ENCODE assay signal across 23 cellular contexts in the genomic region with DNA sequence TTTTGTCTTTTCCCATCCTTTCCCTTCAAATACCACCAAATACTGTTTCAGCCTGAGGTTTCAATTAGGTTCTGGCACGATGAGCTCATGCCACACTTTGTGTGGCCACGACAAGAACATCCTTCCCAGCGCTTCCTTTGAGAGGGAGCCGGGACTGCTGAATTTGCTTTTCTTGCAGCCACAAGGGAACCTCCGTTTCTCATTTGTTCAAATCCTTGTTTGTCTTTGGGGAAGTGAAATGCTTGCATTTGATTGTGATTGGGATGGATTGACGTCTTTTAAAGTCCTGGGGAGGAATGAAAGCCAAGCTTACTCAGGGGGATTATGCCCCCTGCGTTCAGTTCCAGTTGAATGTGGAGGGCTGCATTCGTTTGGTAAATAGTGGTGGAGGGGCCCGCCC.
"Had no signal": no experiment of that assay in that cellular context is flagged by ENCODE, and none has a peak within 500 bp of the region (broad histone marks: within the 10 kb centered on the region; RNA-seq: fewer than 3 reads in every experiment).

No MANE protein-coding gene starts in this region.

- DNase-seq: activated CD4-positive, alpha-beta T cell treated with anti-CD3 and anti-CD28 coated beads, Interleukin-2, amount 10 ng/mL, durations not matched to agents 7 days and 5 days; activated CD8-positive, alpha-beta memory T cell treated with anti-CD3 and anti-CD28 coated beads, Interleukin-2, amount 50 U/mL, for 4 hours; activated CD8-positive, alpha-beta T cell treated with anti-CD3 and anti-CD28 coated beads, Interleukin-2, amount 10 ng/mL, durations not matched to agents 7 days and 5 days; activated effector memory CD4-positive, alpha-beta T cell treated with anti-CD3 and anti-CD28 coated beads, Interleukin-2, amount 50 U/mL, for 16 hours; activated naive CD4-positive, alpha-beta T cell treated with anti-CD3 and anti-CD28 coated beads, Interleukin-2, amount 50 U/mL, for 16 hours; activated T-cell treated with anti-CD3 and anti-CD28 coated beads, Interleukin-2, amount 50 U/mL, for 72 hours; dermis blood vessel endothelial cell; effector memory CD4-positive, alpha-beta T cell; foreskin keratinocyte; glutamatergic neuron; kidney; midbrain; pancreas; stimulated activated CD4-positive, alpha-beta T cell treated with anti-CD3 and anti-CD28 coated beads, Interleukin-4, amount 100 ng/mL, for 1 hour; T-helper 1 cell; T-helper 9 cell; thyroid gland had no signal

- H3K27ac ChIP-seq: cardiac muscle cell, foreskin keratinocyte, thyroid gland had no signal

- H3K4me1 ChIP-seq: foreskin keratinocyte, pancreas, thyroid gland had no signal

- FAIRE-seq: kidney, pancreas had no signal

- H3K9me3 ChIP-seq: pancreas, thyroid gland had no signal

- H3K36me3 ChIP-seq: cardiac muscle cell, pancreas, thyroid gland had no signal

- H3K4me3 ChIP-seq: cardiac muscle cell, lung, pancreas, smooth muscle cell, thyroid gland had no signal

- H3K27ac Mint-ChIP-seq: activated CD4-positive, alpha-beta T cell treated with anti-CD3 and anti-CD28 coated beads, Interleukin-2, amount 10 ng/mL, durations not matched to agents 7 days and 5 days; activated CD8-positive, alpha-beta T cell treated with anti-CD3 and anti-CD28 coated beads, Interleukin-2, amount 10 ng/mL, durations not matched to agents 7 days and 5 days; activated T-cell treated with anti-CD3 and anti-CD28 coated beads, Interleukin-2, amount 50 U/mL, for 72 hours had no signal

- H3K27me3 ChIP-seq: cardiac muscle cell, foreskin keratinocyte, pancreas, thyroid gland had no signal

- H3K4me2 ChIP-seq: smooth muscle cell had no signal

- ATAC-seq: activated CD4-positive, CD25-positive, alpha-beta regulatory T cell treated with anti-CD3 and anti-CD28 coated beads, Interleukin-2, amount 50 U/mL, for 24 hours; activated CD8-positive, alpha-beta T cell treated with anti-CD3 and anti-CD28 coated beads, Interleukin-2, amount 10 ng/mL, durations not matched to agents 7 days and 5 days; activated T-cell treated with anti-CD3 and anti-CD28 coated beads, Interleukin-2, amount 50 U/mL, for 72 hours; foreskin keratinocyte; left lobe of liver; pancreas; sciatic nerve had no signal

- H3K4me3 Mint-ChIP-seq: activated CD4-positive, alpha-beta T cell treated with anti-CD3 and anti-CD28 coated beads, Interleukin-2, amount 10 ng/mL, durations not matched to agents 7 days and 5 days; activated CD8-positive, alpha-beta T cell treated with anti-CD3 and anti-CD28 coated beads, Interleukin-2, amount 10 ng/mL, durations not matched to agents 7 days and 5 days; activated T-cell treated with anti-CD3 and anti-CD28 coated beads, Interleukin-2, amount 50 U/mL, for 72 hours had no signal

- H3K4me1 Mint-ChIP-seq: activated CD4-positive, alpha-beta T cell treated with anti-CD3 and anti-CD28 coated beads, Interleukin-2, amount 10 ng/mL, durations not matched to agents 7 days and 5 days had no signal
